Comparison of ENCODE assay signal across 1 cellular context in genomic region chr7:129072410-129073063, GRCh38.
TF ChIP-seq lines count a peak whose summit lies in the region.

No MANE protein-coding gene starts in this region.

TF ChIP-seq in K562, 482 proteins besides CTCF, POLR2A, EP300 and RAD21:
- no peak for TF ChIP-seq PYGO2 (tag; IDR thresholded peaks at IDR 0.05)
- TF ChIP-seq ZNF511 (CRISPR knock-in tag; IDR thresholded peaks at IDR 0.05), result 0 out of 2 replicates have a peak, but pooled peaks have one; percentile 43
- TF ChIP-seq ZNF609 (CRISPR knock-in tag; IDR thresholded peaks at IDR 0.05; ENCODE audit: borderline replicate concordance), result no peak
- TF ChIP-seq ADNP (tag; IDR thresholded peaks at IDR 0.05), result no peak
- no peak for TF ChIP-seq KDM5B (IDR thresholded peaks at IDR 0.05; ENCODE audit: insufficient replicate concordance, low read depth, low read length)
- TF ChIP-seq BRD9 (IDR thresholded peaks at IDR 0.05; ENCODE audit: low read depth, partially characterized antibody), result no peak
